21 cellular contexts compared by ENCODE assay signal in the genomic region with DNA sequence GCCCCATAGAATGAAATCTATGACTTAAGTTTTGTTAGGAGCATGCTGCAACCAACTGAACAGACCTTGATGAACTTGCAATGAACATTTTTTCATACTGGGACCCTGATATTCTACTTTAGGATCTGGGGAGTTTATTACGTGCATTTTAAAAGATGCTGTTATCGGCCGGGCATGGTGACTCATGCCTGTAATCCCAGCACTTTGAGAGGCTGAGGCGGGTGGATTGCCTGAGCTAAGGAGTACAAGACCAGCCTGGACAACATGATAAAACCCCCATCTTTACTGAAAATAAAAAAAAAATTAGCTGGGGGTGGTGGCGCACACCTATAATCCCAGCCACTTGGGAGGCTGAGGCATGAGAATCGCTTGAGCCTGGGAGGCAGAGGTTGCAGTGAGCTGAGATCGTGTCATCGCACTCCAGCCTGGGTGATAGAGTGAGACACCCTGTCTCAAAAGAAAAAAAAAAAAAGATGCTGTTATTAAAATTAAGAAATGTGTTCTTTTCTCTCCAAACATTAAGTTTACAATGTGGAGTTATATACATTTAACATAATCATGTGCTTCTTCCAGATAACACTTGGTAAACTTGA.
"Had no signal": no experiment of that assay in that cellular context is flagged by ENCODE, and none has a peak within 500 bp of the region (broad histone marks: within the 10 kb centered on the region; RNA-seq: fewer than 3 reads in every experiment).

No MANE protein-coding gene starts in this region.

- DNase-seq: effector CD4-positive, alpha-beta T cell; endodermal cell; foreskin fibroblast; glutamatergic neuron; immature natural killer cell; kidney; left colon; left ventricle myocardium superior; mucosa of descending colon; natural killer cell; ovary; sigmoid colon; stimulated activated CD4-positive, alpha-beta T cell treated with anti-CD3 and anti-CD28 coated beads, Interleukin-2, amount 100 ng/mL, for 48 hours; stimulated activated naive CD4-positive, alpha-beta T cell treated with Interleukin-2 at 50 U/mL for 16 hours had no signal

- H3K27me3 ChIP-seq: esophagus muscularis mucosa, gastroesophageal sphincter, ovary, right atrium auricular region, sigmoid colon had no signal

- FAIRE-seq: kidney, urothelium cell line had no signal

- H3K4me3 ChIP-seq: coronary artery, esophagus muscularis mucosa, gastroesophageal sphincter, lung, mucosa of descending colon, ovary, right atrium auricular region, sigmoid colon, skin epidermis had no signal

- H3K9me3 ChIP-seq: esophagus muscularis mucosa, gastroesophageal sphincter, mucosa of descending colon, ovary, right atrium auricular region, sigmoid colon had no signal

- H3K27ac ChIP-seq: coronary artery, esophagus muscularis mucosa, ovary, right atrium auricular region, skin epidermis had no signal

- ATAC-seq: gastroesophageal sphincter, left colon, left ventricle myocardium superior, mucosa of descending colon, natural killer cell had no signal

- H3K36me3 ChIP-seq: ovary, right atrium auricular region, sigmoid colon had no signal
